ENCODE assay signal across 12 cellular contexts in the genomic region with DNA sequence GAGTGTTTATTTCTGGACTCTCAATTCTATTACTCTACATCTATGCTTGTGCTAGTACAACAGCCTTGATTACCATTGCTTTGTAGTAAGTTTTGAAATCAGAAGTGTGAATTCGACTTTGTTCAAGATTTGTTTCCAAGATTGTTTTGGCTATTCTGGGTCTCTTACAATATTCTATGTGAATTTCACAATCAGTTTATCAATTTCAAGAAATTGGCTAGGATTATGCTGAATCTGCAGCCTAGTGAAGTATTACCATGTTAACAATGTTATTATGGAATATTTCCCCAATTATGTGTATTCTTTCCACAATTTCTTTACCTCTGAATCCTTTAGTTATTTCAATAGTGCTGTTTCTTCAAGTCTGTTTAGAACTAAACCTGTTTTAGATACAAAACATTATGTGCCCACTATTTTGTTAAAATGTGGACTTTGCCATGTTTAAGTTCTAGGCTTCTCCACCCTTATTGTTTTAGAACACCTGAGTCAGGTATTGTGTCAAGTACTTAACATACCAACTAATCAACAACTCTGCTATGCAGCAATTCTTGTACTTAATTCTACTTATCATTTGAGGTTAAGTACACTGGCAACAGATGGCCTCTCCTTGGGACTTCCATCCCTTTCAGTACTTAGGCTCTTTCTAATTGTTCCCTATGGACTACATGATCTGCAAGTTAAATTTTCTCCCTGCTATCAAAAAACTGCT. TPM values are rescaled to one million over a fixed set of nuclear protein-coding genes. Genes with fewer than 3 reads are reported as not detected.
DNase-seq lines count a peak whose midpoint lies in the region; ATAC-seq, FAIRE-seq and TF ChIP-seq lines count a peak whose summit lies in the region.
"Had no signal": no experiment of that assay in that cellular context is flagged by ENCODE, and none has a peak within 500 bp of the region (broad histone marks: within the 10 kb centered on the region; RNA-seq: fewer than 3 reads in every experiment).

No MANE protein-coding gene starts in this region.

- H3K9me3 Mint-ChIP-seq in CD8-positive, alpha-beta T cell, result no peaks in the 10 kb centered on the region
- H3K9me3 Mint-ChIP-seq in osteocyte (ENCODE audit: unreplicated experiment), result no peaks in the 10 kb centered on the region

- H3K4me2 ChIP-seq in DND-41 (ENCODE audit: insufficient read depth, low read length) (no peak overlapping the region), HepG2 (ENCODE audit: low read depth, low read length) (no peak overlapping the region)

- H3K36me3 Mint-ChIP-seq in CD8-positive, alpha-beta T cell, result peaks cover 42% of the 10 kb centered on the region
- peaks cover 44% of the 10 kb centered on the region for H3K36me3 Mint-ChIP-seq in osteocyte (ENCODE audit: unreplicated experiment)

- intact Hi-C loops in CD8-positive, alpha-beta T cell (cut with DNase I, micrococcal nuclease), result no loop called here
- intact Hi-C loops in HepG2 (cut with micrococcal nuclease; ENCODE audit: unreplicated experiment), result no loop called here

- TF ChIP-seq EP300 in HepG2 (IDR thresholded peaks at IDR 0.05; ENCODE audit: low read depth in 2 of 2, low read length in 2 of 2) (no peak), HepG2 (CRISPR knock-in tag; IDR thresholded peaks at IDR 0.05; ENCODE audit: borderline replicate concordance) (no peak)

- no peak overlapping the region for H2AFZ ChIP-seq in DND-41 (ENCODE audit: low read depth, low read length)
- no peak overlapping the region for H2AFZ ChIP-seq in HepG2 (ENCODE audit: low read length)

- H3K9ac ChIP-seq in DND-41 (ENCODE audit: low read depth, low read length) (no peak overlapping the region), HepG2 (ENCODE audit: insufficient read depth, low read depth, low read length) (no peak overlapping the region)

- H3K27ac Mint-ChIP-seq in CD8-positive, alpha-beta T cell, result peak overlapping the region; percentile 14
- H3K27ac Mint-ChIP-seq in osteocyte (ENCODE audit: unreplicated experiment), result no peak overlapping the region

- H3K4me1 Mint-ChIP-seq in CD8-positive, alpha-beta T cell (ENCODE audit: low read depth), result peaks cover 13% of the 10 kb centered on the region
- no peaks in the 10 kb centered on the region for H3K4me1 Mint-ChIP-seq in osteocyte (ENCODE audit: unreplicated experiment)

- peaks cover 5% of the 10 kb centered on the region for H3K4me1 ChIP-seq in CD8-positive, alpha-beta T cell (ENCODE audit: insufficient read depth, low read length)
- H3K4me1 ChIP-seq in DND-41 (ENCODE audit: insufficient read depth, low read length) (no peaks in the 10 kb centered on the region), HepG2 (ENCODE audit: insufficient read depth, low read length) (peaks cover 16% of the 10 kb centered on the region)

- no peaks in the 10 kb centered on the region for H3K27me3 Mint-ChIP-seq in CD8-positive, alpha-beta T cell (ENCODE audit: low read depth)
- H3K27me3 Mint-ChIP-seq in osteocyte (ENCODE audit: unreplicated experiment), result no peaks in the 10 kb centered on the region
- H3K27me3 Mint-ChIP-seq: CD4-positive, alpha-beta memory T cell had no signal

- no peak for TF ChIP-seq CTCF in CD8-positive, alpha-beta T cell (IDR thresholded peaks at IDR 0.05)
- TF ChIP-seq CTCF in DND-41 (IDR thresholded peaks at IDR 0.05; ENCODE audit: borderline replicate concordance, extremely low read depth, low read length, poor library complexity, severe bottlenecking) (no peak), HepG2 (CRISPR knock-in tag; IDR thresholded peaks at IDR 0.05) (no peak), osteocyte (IDR thresholded peaks at IDR 0.05) (no peak)

- POLR2A ChIA-PET in CD8-positive, alpha-beta T cell (lab: Charles Lee), result no interaction called here
- POLR2A ChIA-PET in HepG2 (lab: Yijun Ruan, JAX), result no interaction called here

- FAIRE-seq in HepG2 (lab: Jason Lieb, UNC) (no peak), urothelium cell line (lab: Jason Lieb, UNC) (no peak)

- H4K20me1 ChIP-seq in DND-41 (ENCODE audit: insufficient read depth, low read length), result peaks cover 32% of the 10 kb centered on the region
- peaks cover 35% of the 10 kb centered on the region for H4K20me1 ChIP-seq in HepG2 (ENCODE audit: insufficient read depth, low read length)

- no peak for TF ChIP-seq RAD21 in HepG2 (CRISPR knock-in tag; IDR thresholded peaks at IDR 0.05)

- no peak for DNase-seq in CD8-positive, alpha-beta T cell
- DNase-seq in DND-41 (no peak), NCI-H82 (lab: John Stamatoyannopoulos, UW) (peak; percentile 90), HepG2 (ENCODE audit: low spot score) (no peak), osteocyte (ENCODE audit: extremely low spot score, unreplicated experiment) (no peak), urothelium cell line (ENCODE audit: low spot score) (no peak), NOMO-1 treated with DMSO at 0.1 percent for 48 hours (lab: John Stamatoyannopoulos, UW; ENCODE audit: unreplicated experiment) (no peak)
- DNase-seq: activated CD4-positive, alpha-beta T cell treated with anti-CD3 and anti-CD28 coated beads for 48 hours; activated effector memory CD4-positive, alpha-beta T cell treated with Interleukin-2 at 50 U/mL for 16 hours; CD4-positive, alpha-beta memory T cell; NCI-H1048 had no signal

- no peak for ATAC-seq in CD8-positive, alpha-beta T cell
- ATAC-seq in DND-41 (ENCODE audit: insufficient read depth, low read depth) (peak; percentile 38), HepG2 (peak; percentile 5; the same call in 2 of the 3 replicates)

- BruUV-seq in HepG2 (replicated peaks; lab: Mats Ljungman, UMichigan), result TSS peak; percentile 10

- in situ Hi-C loops in HepG2 (cut with HindIII; ENCODE audit: extremely low pct_ligation_motif_present, low pct_unique_long_range_greater_than_20kb), result no loop called here

- H3K79me2 ChIP-seq in DND-41 (ENCODE audit: insufficient read depth, low read length) (peaks cover 7% of the 10 kb centered on the region; the same call in 1 of the 2 replicates), HepG2 (ENCODE audit: insufficient read depth, low read length) (no peaks in the 10 kb centered on the region)

- WGBS in HepG2 (ENCODE audit: low lambda C conversion rate), result 82% methylated on average over 1 of the region's 1 CpG

- H3K27ac ChIP-seq in CD8-positive, alpha-beta T cell (ENCODE audit: low read depth, low read length), result peak overlapping the region; percentile 22
- no peak overlapping the region for H3K27ac ChIP-seq in DND-41 (ENCODE audit: low read length)
- H3K27ac ChIP-seq in HepG2 (ENCODE audit: extremely low read length, insufficient read depth, low read length), result no peak overlapping the region
- H3K27ac ChIP-seq: epithelial cell of prostate had no signal

- CTCF ChIA-PET in CD8-positive, alpha-beta T cell (lab: Charles Lee), result interaction anchor here (0.7 to 1.2 kb wide), 2 partner anchors 44 to 83 kb away, joined by 3 to 4 read pairs; no protein-coding TSS in a partner anchor
- CTCF ChIA-PET in HepG2 (lab: Yijun Ruan, JAX; ENCODE audit: low intra/inter-chr PET ratio, low total read pairs), result no interaction called here

- peaks cover 28% of the 10 kb centered on the region for H3K36me3 ChIP-seq in CD8-positive, alpha-beta T cell (ENCODE audit: insufficient read depth, low read length)
- peaks cover 31% of the 10 kb centered on the region for H3K36me3 ChIP-seq in DND-41 (ENCODE audit: insufficient read depth, low read length)
- peaks cover 12 to 28% of the 10 kb centered on the region in 2 experiments for H3K36me3 ChIP-seq in HepG2 (replicated peaks in 1 of 2; ENCODE audit: control insufficient read depth in 1 of 2, insufficient read depth in 2 of 2, low read length in 2 of 2)

- H3K9me3 ChIP-seq in CD8-positive, alpha-beta T cell (ENCODE audit: low read length), result no peaks in the 10 kb centered on the region
- no peaks in the 10 kb centered on the region for H3K9me3 ChIP-seq in DND-41 (ENCODE audit: insufficient read depth, low read length, severe bottlenecking)
- H3K9me3 ChIP-seq in HepG2 (ENCODE audit: low read length), result no peaks in the 10 kb centered on the region

- H3K4me3 ChIP-seq in CD8-positive, alpha-beta T cell (ENCODE audit: low read depth, low read length), result no peak overlapping the region
- H3K4me3 ChIP-seq in DND-41 (ENCODE audit: low read depth in 1 of 2, low read length in 2 of 2) (no peak overlapping the region), HepG2 (replicated peaks in 1 of 3; ENCODE audit: insufficient read depth in 1 of 3, low read depth in 2 of 3, low read length in 3 of 3) (no peak overlapping the region)

- no peak overlapping the region for H3K4me3 Mint-ChIP-seq in CD8-positive, alpha-beta T cell
- H3K4me3 Mint-ChIP-seq in osteocyte (ENCODE audit: unreplicated experiment), result no peak overlapping the region
- H3K4me3 Mint-ChIP-seq: CD4-positive, alpha-beta memory T cell had no signal

- TF ChIP-seq POLR2A in HepG2 (IDR thresholded peaks at IDR 0.05; ENCODE audit: insufficient read depth in 1 of 2, low read depth in 2 of 2, low read length in 2 of 2), result no peak

- H3K27me3 ChIP-seq in CD8-positive, alpha-beta T cell (ENCODE audit: insufficient read depth, low read length), result no peaks in the 10 kb centered on the region
- H3K27me3 ChIP-seq in DND-41 (ENCODE audit: insufficient read depth, low read length, poor library complexity), result no peaks in the 10 kb centered on the region
- H3K27me3 ChIP-seq in HepG2 (ENCODE audit: control insufficient read depth in 1 of 2, insufficient read depth in 2 of 2, low read length in 2 of 2), result no peaks in the 10 kb centered on the region

RNA-seq across cellular contexts. Expression of a gene that starts 19.3 kb away (rescaled TPM):
- 100 to 1,000 TPM; 801 to 841 TPM for total RNA-seq in CD8-positive, alpha-beta T cell
- total RNA-seq in HepG2 (2016; rRNA removed; fragmentation: Illumina TruSeq; extraction: Trizol), result 260 and 292 TPM in 2 replicates
- 54.6 and 65.9 TPM in 2 replicates for total RNA-seq in HepG2 (2016; cell fraction: cytosol; rRNA removed; fragmentation: Illumina TruSeq; extraction: Trizol; ENCODE audit: low read depth)
- total RNA-seq in HepG2 (2016; cell fraction: insoluble cytoplasmic fraction; rRNA removed; fragmentation: Illumina TruSeq; extraction: Trizol), result 237 and 292 TPM in 2 replicates
- 101 and 132 TPM in 2 replicates for total RNA-seq in HepG2 (2016; cell fraction: membrane; rRNA removed; fragmentation: Illumina TruSeq; extraction: Trizol)
- 411 and 473 TPM in 2 replicates for total RNA-seq in HepG2 (2016; cell fraction: nucleus; rRNA removed; fragmentation: Illumina TruSeq; extraction: Trizol)
- 76.7 and 101 TPM in 2 replicates for polyA plus RNA-seq in HepG2 (2011; rRNA removed)
- polyA plus RNA-seq in HepG2 (2011; cell fraction: cytosol; rRNA removed), result 18.6 and 20.5 TPM in 2 replicates
- 225 and 256 TPM in 2 replicates for polyA plus RNA-seq in HepG2 (2011; cell fraction: nucleus; rRNA removed)
- polyA plus RNA-seq in HepG2 (2012), result 145 and 183 TPM in 2 replicates
- polyA plus RNA-seq in HepG2 (2016; cell fraction: cytosol; fragmentation: Illumina TruSeq; extraction: Trizol; ENCODE audit: low read depth), result 27.6 and 28.9 TPM in 2 replicates
- 284 and 302 TPM in 2 replicates for polyA plus RNA-seq in HepG2 (2016; cell fraction: insoluble cytoplasmic fraction; fragmentation: Illumina TruSeq; extraction: Trizol; ENCODE audit: low read depth)
- 44.6 and 59.5 TPM in 2 replicates for polyA plus RNA-seq in HepG2 (2016; cell fraction: membrane; fragmentation: Illumina TruSeq; extraction: Trizol; ENCODE audit: low read depth)
- polyA plus RNA-seq in HepG2 (2016; cell fraction: nucleus; fragmentation: Illumina TruSeq; extraction: Trizol; ENCODE audit: insufficient read depth, low read depth), result 714 and 721 TPM in 2 replicates
- 40.6 and 55.3 TPM in 2 replicates for polyA minus RNA-seq in HepG2 (2011; rRNA and poly(A)+ RNA removed; ENCODE audit: low replicate concordance)
- 27.8 and 30.1 TPM in 2 replicates for polyA minus RNA-seq in HepG2 (2011; cell fraction: cytosol; rRNA and poly(A)+ RNA removed)
- 397 and 453 TPM in 2 replicates for polyA minus RNA-seq in HepG2 (2011; cell fraction: nucleus; rRNA and poly(A)+ RNA removed)
- 231 and 241 TPM in 2 replicates for total RNA-seq in osteocyte
